Comparison of ENCODE assay signal across 8 cellular contexts in the genomic region with DNA sequence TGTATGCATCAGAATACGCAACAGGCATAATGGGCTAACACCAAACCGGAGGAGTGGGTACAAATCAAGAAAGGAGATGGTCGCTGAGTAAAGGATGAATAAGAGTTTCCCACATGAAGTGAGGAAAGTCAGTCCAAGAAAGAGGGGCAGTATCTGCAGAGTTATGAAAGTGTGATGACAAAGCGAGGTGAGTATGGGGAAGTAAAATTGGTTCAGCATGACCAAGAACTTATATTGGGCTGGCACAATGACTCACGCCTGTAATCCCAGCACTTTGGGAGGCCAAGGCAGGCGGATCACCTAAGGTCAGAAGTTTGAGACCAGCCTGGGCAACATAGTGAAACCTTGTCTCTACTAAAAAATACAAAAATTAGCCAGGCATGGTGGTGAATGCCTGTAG.
DNase-seq lines count a peak whose midpoint lies in the region; ATAC-seq and TF ChIP-seq lines count a peak whose summit lies in the region.
"Not testable (repeated sequence)": the region's sequence is repeated elsewhere in the genome, so short reads cannot be mapped to it uniquely, and the experiment has no call there.

No MANE protein-coding gene starts in this region.

- POLR2A ChIA-PET in GM10248 (lab: Yijun Ruan, JAX); RWPE1 (lab: Yijun Ruan, JAX; ENCODE audit: low non-redundant PET): not testable (repeated sequence)

- CTCF ChIA-PET in GM10248 (lab: Yijun Ruan, JAX); RWPE1 (lab: Yijun Ruan, JAX): not testable (repeated sequence)

- H3K27me3 Mint-ChIP-seq in memory B cell; stimulated activated naive CD8-positive, alpha-beta T cell treated with anti-CD3 and anti-CD28 coated beads, Interleukin-15, Interleukin-2, amounts not matched to agents 100 ng/mL and 50 ng/mL, for 24 hours: not testable (repeated sequence)

- ATAC-seq in HG02884 (IDR thresholded peaks at IDR 0.05; ENCODE audit: unreplicated experiment): peak; percentile 51
- peak; percentile 88 for ATAC-seq in memory B cell (ENCODE audit: low read depth)

- peaks cover 18% of the 10 kb centered on the region for H3K4me1 Mint-ChIP-seq in memory B cell
- peaks cover 18% of the 10 kb centered on the region for H3K4me1 Mint-ChIP-seq in stimulated activated naive CD8-positive, alpha-beta T cell treated with anti-CD3 and anti-CD28 coated beads, Interleukin-15, Interleukin-2, amounts not matched to agents 100 ng/mL and 50 ng/mL, for 24 hours (ENCODE audit: low read depth)

- not testable (repeated sequence) for H3K4me3 Mint-ChIP-seq in memory B cell
- peak overlapping the region; percentile 18 for H3K4me3 Mint-ChIP-seq in stimulated activated naive CD8-positive, alpha-beta T cell treated with anti-CD3 and anti-CD28 coated beads, Interleukin-15, Interleukin-2, amounts not matched to agents 100 ng/mL and 50 ng/mL, for 24 hours

- H3K27ac ChIP-seq in HL-60 (replicated peaks): peak overlapping the region; percentile 8; the same call in 1 of the 2 replicates
- H3K27ac ChIP-seq in RWPE1: not testable (repeated sequence)

- H3K9me3 Mint-ChIP-seq in memory B cell; stimulated activated naive CD8-positive, alpha-beta T cell treated with anti-CD3 and anti-CD28 coated beads, Interleukin-15, Interleukin-2, amounts not matched to agents 100 ng/mL and 50 ng/mL, for 24 hours: not testable (repeated sequence)

- DNase-seq in GM10248 (ENCODE audit: extremely low spot score) (peak; percentile 37), GM20000 (ENCODE audit: low spot score) (peak; percentile 24), HL-60 (ENCODE audit: low read depth in 1 of 2, low spot score in 1 of 2) (peak; percentile 78 to 91), RWPE1 (ENCODE audit: low spot score) (peak; percentile 39), amniotic epithelial cell (ENCODE audit: low read depth) (peak; percentile 77)
- DNase-seq in memory B cell (ENCODE audit: low spot score in 2 of 2): not testable (repeated sequence)

- not testable (repeated sequence) for H3K27me3 ChIP-seq in HL-60 (ENCODE audit: insufficient read depth, poor library complexity, severe bottlenecking)

- not testable (repeated sequence) for H3K4me3 ChIP-seq in HL-60 (replicated peaks; ENCODE audit: insufficient read depth, low read length)

- TF ChIP-seq CTCF in GM10248 (IDR thresholded peaks at IDR 0.05; ENCODE audit: control extremely low read depth, extremely low read depth, low read depth, missing control alignments); GM20000 (IDR thresholded peaks at IDR 0.05; ENCODE audit: extremely low read depth, missing control alignments); HL-60 (IDR thresholded peaks at IDR 0.05; ENCODE audit: insufficient read depth, low read length); RWPE1 (conservative IDR thresholded peaks at IDR 0.05; ENCODE audit: low read depth): not testable (repeated sequence)

- not testable (repeated sequence) for H3K27ac Mint-ChIP-seq in memory B cell
- peak overlapping the region; percentile 43 for H3K27ac Mint-ChIP-seq in stimulated activated naive CD8-positive, alpha-beta T cell treated with anti-CD3 and anti-CD28 coated beads, Interleukin-15, Interleukin-2, amounts not matched to agents 100 ng/mL and 50 ng/mL, for 24 hours

- not testable (repeated sequence) for H3K36me3 Mint-ChIP-seq in memory B cell; stimulated activated naive CD8-positive, alpha-beta T cell treated with anti-CD3 and anti-CD28 coated beads, Interleukin-15, Interleukin-2, amounts not matched to agents 100 ng/mL and 50 ng/mL, for 24 hours (ENCODE audit: low read depth)
